9 cellular contexts compared by ENCODE assay signal in the genomic region with DNA sequence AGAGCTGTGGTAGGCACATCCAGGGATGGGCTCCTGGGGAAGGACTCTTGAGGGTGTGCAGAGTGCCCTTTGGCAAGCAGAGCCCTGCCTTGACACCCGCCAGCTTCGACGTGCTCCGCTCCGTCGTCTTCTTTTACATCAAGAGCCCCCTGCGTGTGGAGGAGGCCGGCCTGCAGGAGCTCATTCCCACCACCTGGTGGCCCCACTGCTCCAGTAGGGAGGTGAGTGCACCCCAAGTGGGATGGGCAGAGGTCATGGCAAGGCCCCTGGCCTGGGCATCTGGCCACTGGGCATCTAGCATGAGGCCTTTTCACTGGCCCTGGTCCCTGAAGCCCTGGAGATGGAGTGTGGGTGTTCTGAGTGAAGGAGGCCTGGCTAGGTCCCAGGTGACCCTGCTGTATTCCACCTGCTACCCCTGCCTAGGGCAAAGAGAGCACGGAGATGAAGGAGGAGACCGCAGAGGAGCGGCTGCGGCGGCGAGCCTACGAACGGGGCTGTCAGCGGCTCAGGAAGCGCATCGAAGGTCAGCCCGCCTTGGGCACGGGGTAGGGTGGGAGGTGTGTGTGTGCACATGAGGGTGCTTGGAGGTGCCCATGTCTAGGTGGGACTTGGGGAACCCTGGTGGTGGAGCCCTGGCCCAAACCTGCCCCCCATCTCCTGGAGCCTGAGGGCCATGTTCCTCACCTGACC. TPM values are rescaled to one million over a fixed set of nuclear protein-coding genes. Genes with fewer than 3 reads are reported as not detected.
DNase-seq lines count a peak whose midpoint lies in the region; ATAC-seq, FAIRE-seq and TF ChIP-seq lines count a peak whose summit lies in the region.
"Had no signal": no experiment of that assay in that cellular context is flagged by ENCODE, and none has a peak within 500 bp of the region (broad histone marks: within the 10 kb centered on the region; RNA-seq: fewer than 3 reads in every experiment).

No MANE protein-coding gene starts in this region.

- BruUV-seq in A673 (replicated peaks; lab: Mats Ljungman, UMichigan) (no TSS peak), HCT116 (replicated peaks; lab: Mats Ljungman, UMichigan) (no TSS peak), endothelial cell of umbilical vein (replicated peaks; lab: Mats Ljungman, UMichigan) (no TSS peak)

- H3K27ac ChIP-seq in A673 (ENCODE audit: low read depth, low read length, poor library complexity, severe bottlenecking) = no peak overlapping the region
- H3K27ac ChIP-seq in HCT116 (ENCODE audit: low read depth, low read length) = no peak overlapping the region
- H3K27ac ChIP-seq in endothelial cell of umbilical vein (ENCODE audit: insufficient read depth, low read depth, low read length) = no peak overlapping the region

- TF ChIP-seq POLR2A in HCT116 (IDR thresholded peaks at IDR 0.05; ENCODE audit: borderline replicate concordance, extremely low read depth, insufficient read depth, insufficient read length) = no peak
- no peak for TF ChIP-seq POLR2A in endothelial cell of umbilical vein (IDR thresholded peaks at IDR 0.05; ENCODE audit: low read depth, low read length)

- FAIRE-seq in endothelial cell of umbilical vein (lab: Jason Lieb, UNC) = no peak

- H3K27me3 ChIP-seq in A673 (replicated peaks; ENCODE audit: insufficient read depth, low read depth, low read length, poor library complexity) (no peaks in the 10 kb centered on the region), HCT116 (ENCODE audit: insufficient read depth, low read length) (no peaks in the 10 kb centered on the region), endothelial cell of umbilical vein (ENCODE audit: control insufficient read depth in 2 of 2, insufficient read depth in 2 of 2, low read length in 2 of 2) (no peaks in the 10 kb centered on the region)

- H3K4me2 ChIP-seq in HCT116 (ENCODE audit: low read length) = no peak overlapping the region
- no peak overlapping the region for H3K4me2 ChIP-seq in endothelial cell of umbilical vein (ENCODE audit: insufficient read depth, low read length)

- no peak overlapping the region for H3K4me3 ChIP-seq in A673 (ENCODE audit: low read depth, low read length, poor library complexity, severe bottlenecking)
- no peak overlapping the region for H3K4me3 ChIP-seq in HCT116 (replicated peaks in 1 of 2; ENCODE audit: low read depth in 1 of 2, low read length in 2 of 2)
- no peak overlapping the region for H3K4me3 ChIP-seq in endothelial cell of umbilical vein (replicated peaks in 1 of 3; ENCODE audit: insufficient read depth in 1 of 3, low read depth in 1 of 3, low read length in 3 of 3)

- H3K9me1 ChIP-seq in endothelial cell of umbilical vein (replicated peaks; ENCODE audit: control insufficient read depth, extremely low read depth, insufficient read depth, low read length) = no peaks in the 10 kb centered on the region

- no peaks in the 10 kb centered on the region for H3K4me1 ChIP-seq in A673 (ENCODE audit: insufficient read depth, low read length, poor library complexity, severe bottlenecking)
- no peaks in the 10 kb centered on the region for H3K4me1 ChIP-seq in HCT116 (ENCODE audit: control insufficient read depth in 1 of 2, insufficient read depth in 2 of 2, low read length in 2 of 2)
- peaks cover 5% of the 10 kb centered on the region for H3K4me1 ChIP-seq in endothelial cell of umbilical vein (ENCODE audit: control insufficient read depth, extremely low read depth, insufficient read depth, low read length)

- POLR2A ChIA-PET in A673 (lab: Charles Lee; ENCODE audit: low non-redundant PET) = no interaction called here
- POLR2A ChIA-PET in HCT116 (lab: Charles Lee) = no interaction called here
- POLR2A ChIA-PET in endothelial cell of umbilical vein (lab: Charles Lee) = no interaction called here

- H3K9me3 ChIP-seq in A673 (ENCODE audit: low read depth, low read length, poor library complexity, severe bottlenecking) (no peaks in the 10 kb centered on the region), HCT116 (ENCODE audit: control insufficient read depth in 1 of 2, insufficient read depth in 1 of 2, low read depth in 1 of 2, low read length in 2 of 2) (no peaks in the 10 kb centered on the region), endothelial cell of umbilical vein (replicated peaks; ENCODE audit: control insufficient read depth, insufficient read depth, low read length) (no peaks in the 10 kb centered on the region)

- H3K9me2 ChIP-seq in HCT116 (ENCODE audit: insufficient read depth) = no peaks in the 10 kb centered on the region

- H4K20me1 ChIP-seq in HCT116 (ENCODE audit: insufficient read depth) (no peaks in the 10 kb centered on the region), endothelial cell of umbilical vein (replicated peaks; ENCODE audit: control insufficient read depth, extremely low read depth, insufficient read depth, low read length) (no peaks in the 10 kb centered on the region)

- intact Hi-C loops in A673 (cut with micrococcal nuclease; ENCODE audit: unreplicated experiment) (loop anchor here (5.0 kb wide), 1 partner anchor 206 kb away; no protein-coding TSS in a partner anchor), HCT116 (cut with micrococcal nuclease) (no loop called here), endothelial cell of umbilical vein (cut with micrococcal nuclease) (loop anchor here (5.0 kb wide), 1 partner anchor 101 kb away; the partner anchor contains the start of gene INKA1)

- H3K36me3 ChIP-seq in A673 (ENCODE audit: insufficient read depth, low read length, poor library complexity, severe bottlenecking) (no peaks in the 10 kb centered on the region), HCT116 (ENCODE audit: control insufficient read depth in 1 of 2, insufficient read depth in 2 of 2, low read length in 2 of 2) (peaks cover 0 to 9% of the 10 kb centered on the region in 2 experiments; a peak in 1 of 4 replicates), endothelial cell of umbilical vein (ENCODE audit: control insufficient read depth in 2 of 2, extremely low read depth in 1 of 2, insufficient read depth in 2 of 2, low read length in 2 of 2) (peaks cover 0 to 34% of the 10 kb centered on the region in 2 experiments)

- peak; percentile 44 for ATAC-seq in HCT116
- no peak for ATAC-seq in GM21737 (IDR thresholded peaks at IDR 0.05; ENCODE audit: unreplicated experiment)

- TF ChIP-seq CTCF in A673 (conservative IDR thresholded peaks at IDR 0.05; ENCODE audit: low read depth, low read length) = peak; percentile 24; the same call in 1 of the 2 replicates
- TF ChIP-seq CTCF in HCT116 (IDR thresholded peaks at IDR 0.05 in 2 of 3, conservative IDR thresholded peaks at IDR 0.05 in 1 of 3; ENCODE audit: borderline replicate concordance in 1 of 3, insufficient read depth in 1 of 3, low read depth in 2 of 3, low read length in 2 of 3) = peak; percentile 28 to 81 (median 73); a peak in 5 of 6 replicates
- peak; percentile 20 to 56 for TF ChIP-seq CTCF in endothelial cell of umbilical vein (IDR thresholded peaks at IDR 0.05; ENCODE audit: extremely low read depth in 1 of 2, insufficient read depth in 1 of 2, low read depth in 1 of 2, low read length in 2 of 2)

- H3K9ac ChIP-seq in HCT116 (ENCODE audit: low read length) = no peak overlapping the region
- no peak overlapping the region for H3K9ac ChIP-seq in endothelial cell of umbilical vein (replicated peaks; ENCODE audit: extremely low read depth, insufficient read depth, low read length)

- dilution Hi-C loops in endothelial cell of umbilical vein (cut with MboI; ENCODE audit: extremely low pct_ligation_motif_present, low sequenced_read_pairs) = no loop called here

- H3K79me2 ChIP-seq in HCT116 (ENCODE audit: insufficient read depth, low read length) = no peaks in the 10 kb centered on the region
- H3K79me2 ChIP-seq in endothelial cell of umbilical vein (ENCODE audit: control insufficient read depth, insufficient read depth, low read length) = no peaks in the 10 kb centered on the region

- TF ChIP-seq RAD21 in HCT116 (IDR thresholded peaks at IDR 0.05; ENCODE audit: low read depth) = peak; percentile 39; the same call in 1 of the 2 replicates

- CTCF ChIA-PET in A673 (lab: Charles Lee) = interaction anchor here (1.0 kb wide), 2 partner anchors 162 to 199 kb away, joined by 3 to 5 read pairs; no protein-coding TSS in a partner anchor
- CTCF ChIA-PET in HCT116 (lab: Charles Lee) = interaction anchor here (0.6 to 2.8 kb wide), 6 partner anchors 9 to 238 kb away, joined by 3 to 25 read pairs (median 6); partner anchors contain the start of genes INKA1 and RBM6
- CTCF ChIA-PET in endothelial cell of umbilical vein (lab: Charles Lee) = interaction anchor here (0.5 to 3.8 kb wide), 23 partner anchors 9 to 400 kb away, joined by 3 to 27 read pairs (median 3); partner anchors contain the start of genes AMIGO3, MON1A and RBM6

- DNase-seq in A673 (ENCODE audit: low spot score) (no peak), HCT116 (ENCODE audit: low read depth, low spot score) (no peak), endothelial cell of umbilical vein (ENCODE audit: low read depth, low spot score) (no peak), anterior cingulate cortex (lab: John Stamatoyannopoulos, UW) (no peak), GDM1 (lab: John Stamatoyannopoulos, UW) (no peak)
- DNase-seq: activated B cell treated with CpG ODN at 0.5 μM for 24 hours, naive B cell, NCI-H1048 had no signal

- no peak overlapping the region for H2AFZ ChIP-seq in HCT116 (ENCODE audit: low read depth, low read length, poor library complexity, severe bottlenecking)
- H2AFZ ChIP-seq in endothelial cell of umbilical vein (ENCODE audit: low read depth, low read length) = no peak overlapping the region

- RAD21 ChIA-PET in HCT116 (lab: Charles Lee; ENCODE audit: low non-redundant PET in 1 of 2, low total read pairs in 2 of 2, uncharacterized antibody in 2 of 2, unreplicated experiment in 2 of 2) = interaction anchor here (0.7 to 1.0 kb wide), 3 partner anchors 162 to 209 kb away, joined by 3 to 4 read pairs (median 3); no protein-coding TSS in a partner anchor

RNA-seq across cellular contexts. Expression of gene RNF123, which starts 12.2 kb away (rescaled TPM):
- total RNA-seq in A673 (2021) (31.0 and 31.5 TPM in 2 replicates), HCT116 (2021; ENCODE audit: unreplicated experiment) (71.9 TPM), endothelial cell of umbilical vein (43.4 and 51.0 TPM in 2 replicates)
- 49.7 and 51.5 TPM in 2 replicates for polyA plus RNA-seq in HCT116 (2012)
- 59.3 and 67.2 TPM in 2 replicates for polyA plus RNA-seq in endothelial cell of umbilical vein
- polyA plus RNA-seq in endothelial cell of umbilical vein (2011; cell fraction: cytosol; rRNA removed) = 33.3 and 36.7 TPM in 2 replicates
- 121 and 157 TPM in 2 replicates for polyA plus RNA-seq in endothelial cell of umbilical vein (2011; cell fraction: nucleus; rRNA removed)
- 21.4 and 22.2 TPM in 2 replicates for polyA plus RNA-seq in endothelial cell of umbilical vein (2012)
- 58.4 and 66.9 TPM in 2 replicates for polyA minus RNA-seq in endothelial cell of umbilical vein
- polyA minus RNA-seq in endothelial cell of umbilical vein (2011; cell fraction: cytosol; rRNA and poly(A)+ RNA removed) = 39.3 TPM
- 44.3 and 55.8 TPM in 2 replicates for polyA minus RNA-seq in endothelial cell of umbilical vein (2011; cell fraction: nucleus; rRNA and poly(A)+ RNA removed)

RNA-seq across cellular contexts. Expression of gene MST1, which starts 12.3 kb away (rescaled TPM):
- total RNA-seq in A673 (2021) (3.7 and 4.5 TPM in 2 replicates), HCT116 (2021; ENCODE audit: unreplicated experiment) (15.4 TPM), endothelial cell of umbilical vein (6.1 and 8.7 TPM in 2 replicates)
- polyA plus RNA-seq in HCT116 (2012) = 11.6 and 11.8 TPM in 2 replicates
- polyA plus RNA-seq in endothelial cell of umbilical vein = 15.3 and 17.5 TPM in 2 replicates
- 2.3 and 3.7 TPM in 2 replicates for polyA plus RNA-seq in endothelial cell of umbilical vein (2011; cell fraction: cytosol; rRNA removed)
- 88.4 and 130 TPM in 2 replicates for polyA plus RNA-seq in endothelial cell of umbilical vein (2011; cell fraction: nucleus; rRNA removed)
- 5.2 and 7.7 TPM in 2 replicates for polyA plus RNA-seq in endothelial cell of umbilical vein (2012)
- polyA minus RNA-seq in endothelial cell of umbilical vein = 3.9 and 8.2 TPM in 2 replicates
- polyA minus RNA-seq in endothelial cell of umbilical vein (2011; cell fraction: cytosol; rRNA and poly(A)+ RNA removed) = 3.5 TPM
- 7.8 and 15.7 TPM in 2 replicates for polyA minus RNA-seq in endothelial cell of umbilical vein (2011; cell fraction: nucleus; rRNA and poly(A)+ RNA removed)

RNA-seq across cellular contexts. Expression of gene AMIGO3, which starts 18.0 kb away (rescaled TPM):
- total RNA-seq in A673 (2021) (0.28 TPM in 1 of 2 replicates, not detected in the other), HCT116 (2021; ENCODE audit: unreplicated experiment) (0.32 TPM), endothelial cell of umbilical vein (0.21 TPM in 1 of 2 replicates, not detected in the other)
- 1.1 and 1.3 TPM in 2 replicates for polyA plus RNA-seq in HCT116 (2012)
- 0.21 and 1.2 TPM in 2 replicates for polyA plus RNA-seq in endothelial cell of umbilical vein
- polyA plus RNA-seq in endothelial cell of umbilical vein (2011; cell fraction: cytosol; rRNA removed) = 0.38 TPM in 1 of 2 replicates, not detected in the other
- polyA plus RNA-seq in endothelial cell of umbilical vein (2011; cell fraction: nucleus; rRNA removed) = 2.6 and 4.0 TPM in 2 replicates
- polyA plus RNA-seq in endothelial cell of umbilical vein (2012) = 0.07 and 0.49 TPM in 2 replicates
- not detected in 2 replicates for polyA minus RNA-seq in endothelial cell of umbilical vein
- polyA minus RNA-seq in endothelial cell of umbilical vein (2011; cell fraction: cytosol; rRNA and poly(A)+ RNA removed) = 1.2 TPM
- 0.53 and 7.4 TPM in 2 replicates for polyA minus RNA-seq in endothelial cell of umbilical vein (2011; cell fraction: nucleus; rRNA and poly(A)+ RNA removed)
- total RNA-seq: activated B cell treated with CpG ODN at 0.5 μM for 24 hours had no signal

RNA-seq across cellular contexts. Expression of gene GMPPB, which starts 22.2 kb away (rescaled TPM):
- 15.2 and 16.6 TPM in 2 replicates for total RNA-seq in A673 (2021)
- total RNA-seq in HCT116 (2021; ENCODE audit: unreplicated experiment) = 24.1 TPM
- polyA plus RNA-seq in HCT116 (2012) = 18.6 and 26.6 TPM in 2 replicates
- 52.5 and 54.5 TPM in 2 replicates for total RNA-seq in endothelial cell of umbilical vein
- 61.2 and 62.0 TPM in 2 replicates for polyA plus RNA-seq in endothelial cell of umbilical vein
- 39.3 and 44.5 TPM in 2 replicates for polyA plus RNA-seq in endothelial cell of umbilical vein (2011; cell fraction: cytosol; rRNA removed)
- polyA plus RNA-seq in endothelial cell of umbilical vein (2011; cell fraction: nucleus; rRNA removed) = 55.6 and 60.5 TPM in 2 replicates
- polyA plus RNA-seq in endothelial cell of umbilical vein (2012) = 28.8 and 32.8 TPM in 2 replicates
- polyA minus RNA-seq in endothelial cell of umbilical vein = 44.0 and 55.3 TPM in 2 replicates
- 12.7 TPM for polyA minus RNA-seq in endothelial cell of umbilical vein (2011; cell fraction: cytosol; rRNA and poly(A)+ RNA removed)
- 26.7 and 32.8 TPM in 2 replicates for polyA minus RNA-seq in endothelial cell of umbilical vein (2011; cell fraction: nucleus; rRNA and poly(A)+ RNA removed)

RNA-seq across cellular contexts. Expression of gene APEH, which starts 27.4 kb away (rescaled TPM):
- 64.9 and 67.4 TPM in 2 replicates for total RNA-seq in A673 (2021)
- 246 TPM for total RNA-seq in HCT116 (2021; ENCODE audit: unreplicated experiment)
- 185 and 207 TPM in 2 replicates for polyA plus RNA-seq in HCT116 (2012)
- 68.2 and 77.9 TPM in 2 replicates for total RNA-seq in endothelial cell of umbilical vein
- 74.3 and 74.8 TPM in 2 replicates for polyA plus RNA-seq in endothelial cell of umbilical vein
- polyA plus RNA-seq in endothelial cell of umbilical vein (2011; cell fraction: cytosol; rRNA removed) = 59.0 and 62.5 TPM in 2 replicates
- polyA plus RNA-seq in endothelial cell of umbilical vein (2011; cell fraction: nucleus; rRNA removed) = 103 and 123 TPM in 2 replicates
- polyA plus RNA-seq in endothelial cell of umbilical vein (2012) = 58.7 and 62.8 TPM in 2 replicates
- 97.1 and 102 TPM in 2 replicates for polyA minus RNA-seq in endothelial cell of umbilical vein
- 160 TPM for polyA minus RNA-seq in endothelial cell of umbilical vein (2011; cell fraction: cytosol; rRNA and poly(A)+ RNA removed)
- 38.7 and 41.6 TPM in 2 replicates for polyA minus RNA-seq in endothelial cell of umbilical vein (2011; cell fraction: nucleus; rRNA and poly(A)+ RNA removed)
